10 cellular contexts compared by ENCODE assay signal in the genomic region with DNA sequence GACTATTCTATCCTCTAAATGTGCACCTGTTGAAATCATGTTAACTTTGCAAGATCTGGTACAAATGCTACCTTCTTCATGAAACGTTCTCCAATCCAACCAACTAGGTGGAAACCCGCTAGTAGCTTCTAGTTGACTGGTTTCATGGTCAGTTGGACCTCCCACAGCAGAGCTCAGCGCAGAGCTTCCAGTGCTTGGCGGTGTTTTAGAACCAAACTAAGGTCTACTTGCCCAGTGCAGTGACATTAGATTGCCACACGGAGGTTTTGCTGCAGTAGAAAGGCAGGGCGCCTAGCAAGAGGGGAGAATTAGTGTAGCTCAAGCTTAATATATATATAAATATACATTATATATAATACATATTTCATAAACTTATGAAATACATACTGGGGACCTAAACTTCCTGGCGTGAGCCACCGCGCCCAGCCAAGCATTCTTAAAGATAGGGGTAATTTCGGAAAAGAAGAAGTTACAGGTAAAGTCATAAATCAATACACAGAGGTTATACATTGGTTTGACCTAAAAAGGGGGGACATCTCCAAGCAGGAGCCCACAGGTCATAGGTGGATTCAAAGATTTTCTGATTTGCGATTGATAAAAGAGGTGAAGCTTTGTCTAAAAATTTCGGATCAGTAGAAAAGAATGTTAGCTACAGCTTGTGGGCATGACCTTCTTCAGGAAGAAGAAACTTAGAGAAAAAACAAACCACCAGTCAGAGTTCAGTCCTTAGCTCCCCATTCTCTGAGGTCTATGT. TPM values are rescaled to one million over a fixed set of nuclear protein-coding genes. Genes with fewer than 3 reads are reported as not detected.
A peak's percentile ranks its signal among the peaks of the same experiment; 100 is the strongest.
DNase-seq lines count a peak whose midpoint lies in the region; ATAC-seq and TF ChIP-seq lines count a peak whose summit lies in the region.
"Had no signal": no experiment of that assay in that cellular context is flagged by ENCODE, and none has a peak within 500 bp of the region (broad histone marks: within the 10 kb centered on the region; RNA-seq: fewer than 3 reads in every experiment).

No MANE protein-coding gene starts in this region.

- no peaks in the 10 kb centered on the region for H3K27me3 ChIP-seq in esophagus muscularis mucosa
- no peaks in the 10 kb centered on the region for H3K27me3 ChIP-seq in HAP-1 (ENCODE audit: low read depth)

- no peak for ATAC-seq in GM18861 (IDR thresholded peaks at IDR 0.05; ENCODE audit: unreplicated experiment)

- H3K4me1 ChIP-seq in esophagus muscularis mucosa: peaks cover 14 to 29% (median 26%) of the 10 kb centered on the region in 4 donors
- H3K4me1 ChIP-seq in HAP-1: peaks cover 15% of the 10 kb centered on the region

- peak; percentile 22 for DNase-seq in stimulated activated CD4-positive, alpha-beta T cell treated with anti-CD3 and anti-CD28 coated beads, Interleukin-15, amount 100 ng/mL, for 24 hours
- no peak for DNase-seq in stimulated activated CD4-positive, alpha-beta T cell treated with anti-CD3 and anti-CD28 coated beads, Interleukin-2, amount 100 ng/mL, for 48 hours
- DNase-seq in RPMI7951 (ENCODE audit: low read depth) (peak; percentile 24), esophagus muscularis mucosa (ENCODE audit: extremely low spot score) (peak; percentile 37), DMS79 treated with DMSO at 0.1 percent for 48 hours (lab: John Stamatoyannopoulos, UW) (no peak), HAP-1 (ENCODE audit: low spot score in 2 of 2) (no peak)
- no peak for DNase-seq in stimulated activated CD4-positive, alpha-beta T cell treated with anti-CD3 and anti-CD28 coated beads, Interleukin-4, amount 100 ng/mL, for 24 hours
- DNase-seq: NCI-H1048, WERI-Rb-1 had no signal

- TF ChIP-seq EP300 in esophagus muscularis mucosa (IDR thresholded peaks at IDR 0.05): no peak

- in situ Hi-C loops in HAP-1 (cut with MboI; ENCODE audit: low sequenced_read_pairs): no loop called here

- TF ChIP-seq POLR2A in esophagus muscularis mucosa (IDR thresholded peaks at IDR 0.05; ENCODE audit: low read depth): no peak

- WGBS in esophagus muscularis mucosa: 90% methylated on average over 12 of the region's 12 CpGs

- TF ChIP-seq CTCF in esophagus muscularis mucosa (IDR thresholded peaks at IDR 0.05): no peak

- peak overlapping the region in 3 of 4 donors; percentile 97 to 98 (median 97) for H3K27ac ChIP-seq in esophagus muscularis mucosa (replicated peaks in 1 of 4)
- H3K27ac ChIP-seq: WERI-Rb-1 had no signal

- H3K9me3 ChIP-seq in esophagus muscularis mucosa: no peaks in the 10 kb centered on the region
- no peaks in the 10 kb centered on the region for H3K9me3 ChIP-seq in HAP-1

- H3K4me3 ChIP-seq in esophagus muscularis mucosa: no peak overlapping the region
- H3K4me3 ChIP-seq in HAP-1: no peak overlapping the region

- intact Hi-C loops in esophagus muscularis mucosa (cut with DNase I): no loop called here

- no peaks in the 10 kb centered on the region for H3K36me3 ChIP-seq in esophagus muscularis mucosa
- H3K36me3 ChIP-seq in HAP-1 (replicated peaks): no peaks in the 10 kb centered on the region

RNA-seq across cellular contexts. Expression of a gene that starts 2.0 kb away (rescaled TPM):
- total RNA-seq in RPMI7951 (2014; rRNA removed; shearing (Covaris generic)): 50.9 and 58.8 TPM in 2 replicates
- 10 to 100 TPM; 27.0 to 46.7 (median 32.9) TPM for total RNA-seq in esophagus muscularis mucosa

RNA-seq across cellular contexts. Expression of a gene that starts 24.8 kb away (rescaled TPM):
- 3.2 and 4.4 TPM in 2 replicates for total RNA-seq in RPMI7951 (2014; rRNA removed; shearing (Covaris generic))
- total RNA-seq in esophagus muscularis mucosa: 10 to 100 TPM; 21.2 to 38.6 (median 26.1) TPM

RNA-seq across cellular contexts. Expression of a gene that starts 26.4 kb away (rescaled TPM):
- 12.5 and 18.3 TPM in 2 replicates for total RNA-seq in RPMI7951 (2014; rRNA removed; shearing (Covaris generic))
- 10 to 100 TPM; 31.3 to 49.4 (median 39.1) TPM for total RNA-seq in esophagus muscularis mucosa

Comparison
In these comparisons a context has a peak if more than half of its experiments do, and no peak if none do; other contexts are left out.
1. DNase-seq: peak in stimulated activated CD4-positive, alpha-beta T cell treated with anti-CD3 and anti-CD28 coated beads, Interleukin-15, amount 100 ng/mL, for 24 hours (single experiment), RPMI7951 (single experiment) and esophagus muscularis mucosa (single experiment); none in stimulated activated CD4-positive, alpha-beta T cell treated with anti-CD3 and anti-CD28 coated beads, Interleukin-2, amount 100 ng/mL, for 48 hours (0 of 2), DMS79 treated with DMSO at 0.1 percent for 48 hours (single experiment), HAP-1 (0 of 2) and stimulated activated CD4-positive, alpha-beta T cell treated with anti-CD3 and anti-CD28 coated beads, Interleukin-4, amount 100 ng/mL, for 24 hours (single experiment).